ENCODE assay signal across 30 cellular contexts in genomic region chr4:106775636-106776035, GRCh38.
A peak's percentile ranks its signal among the peaks of the same experiment; 100 is the strongest.
DNase-seq lines count a peak whose midpoint lies in the region; ATAC-seq and TF ChIP-seq lines count a peak whose summit lies in the region.
"Had no signal": no experiment of that assay in that cellular context is flagged by ENCODE, and none has a peak within 500 bp of the region (broad histone marks: within the 10 kb centered on the region; RNA-seq: fewer than 3 reads in every experiment).

No MANE protein-coding gene starts in this region.

- no peaks in the 10 kb centered on the region for H4K20me1 ChIP-seq in Loucy (ENCODE audit: insufficient read depth, low read length, poor library complexity, severe bottlenecking)

- H3K27me3 ChIP-seq in Loucy (ENCODE audit: insufficient read depth, low read length, poor library complexity, severe bottlenecking) (no peaks in the 10 kb centered on the region), tibial nerve (no peaks in the 10 kb centered on the region)
- H3K27me3 ChIP-seq: neural progenitor cell, upper lobe of right lung had no signal

- H3K4me3 ChIP-seq in Loucy (ENCODE audit: low read length, poor library complexity, severe bottlenecking) (peak overlapping the region; percentile 59), fibroblast of pulmonary artery (replicated peaks; ENCODE audit: low read depth, low read length) (no peak overlapping the region), tibial nerve (no peak overlapping the region)
- H3K4me3 ChIP-seq: GM12878, GM23248, neural progenitor cell, upper lobe of right lung had no signal

- peak overlapping the region; percentile 67 for H3K4me2 ChIP-seq in Loucy (ENCODE audit: low read depth, low read length, poor library complexity, severe bottlenecking)
- H3K4me2 ChIP-seq: neural progenitor cell had no signal

- no peak overlapping the region for H3K27ac ChIP-seq in tibial nerve
- H3K27ac ChIP-seq: C4-2B, GM23248, neural progenitor cell, upper lobe of right lung had no signal

- H3K9me3 ChIP-seq in Loucy (ENCODE audit: insufficient read depth, low read depth, low read length) (no peaks in the 10 kb centered on the region), tibial nerve (no peaks in the 10 kb centered on the region)
- H3K9me3 ChIP-seq: upper lobe of right lung had no signal

- WGBS in tibial nerve, 2 donors: 13 to 34% methylated on average over 1 of the region's 1 CpG

- no peak for TF ChIP-seq POLR2A in tibial nerve (IDR thresholded peaks at IDR 0.05)

- no peaks in the 10 kb centered on the region for H3F3A ChIP-seq in Loucy (ENCODE audit: low read depth)

- no peaks in the 10 kb centered on the region for H3K79me2 ChIP-seq in Loucy (ENCODE audit: insufficient read depth, low read length)

- no peaks in the 10 kb centered on the region for H3K36me3 ChIP-seq in Loucy (ENCODE audit: insufficient read depth, low read length)
- H3K36me3 ChIP-seq in tibial nerve: no peaks in the 10 kb centered on the region
- H3K36me3 ChIP-seq: neural progenitor cell, upper lobe of right lung had no signal

- peak overlapping the region; percentile 3 for H3K9ac ChIP-seq in Loucy (ENCODE audit: low read depth, low read length, poor library complexity, severe bottlenecking)
- H3K9ac ChIP-seq: GM23248, neural progenitor cell had no signal

- no peaks in the 10 kb centered on the region for H3K9me2 ChIP-seq in Loucy (replicated peaks; ENCODE audit: low read depth, low read length)

- peaks cover 15% of the 10 kb centered on the region for H3K4me1 ChIP-seq in Loucy (ENCODE audit: insufficient read depth, low read length, poor library complexity, severe bottlenecking)
- no peaks in the 10 kb centered on the region for H3K4me1 ChIP-seq in tibial nerve
- H3K4me1 ChIP-seq: neural progenitor cell, upper lobe of right lung had no signal

- TF ChIP-seq EP300 in tibial nerve (IDR thresholded peaks at IDR 0.05): no peak

- H2AFZ ChIP-seq in Loucy (ENCODE audit: low read length): no peak overlapping the region
- H2AFZ ChIP-seq: GM23248, neural progenitor cell had no signal

- TF ChIP-seq CTCF in Loucy (conservative IDR thresholded peaks at IDR 0.05; ENCODE audit: low read length) (no peak), fibroblast of pulmonary artery (IDR thresholded peaks at IDR 0.05; ENCODE audit: low read length, missing control alignments) (no peak), tibial nerve (IDR thresholded peaks at IDR 0.05) (no peak), omental fat pad (IDR thresholded peaks at IDR 0.05) (no peak)

- DNase-seq in COLO829 (ENCODE audit: low spot score) (peak; percentile 50), RPMI7951 (ENCODE audit: low read depth) (peak; percentile 0), fibroblast of pulmonary artery (ENCODE audit: low read depth) (peak; percentile 1), tibial nerve (ENCODE audit: low spot score in 2 of 2) (no peak), omental fat pad (ENCODE audit: low spot score) (no peak), SW 1271 (lab: John Stamatoyannopoulos, UW) (no peak), nucleus accumbens (lab: John Stamatoyannopoulos, UW) (no peak)
- DNase-seq: activated CD4-positive, alpha-beta T cell treated with anti-CD3 and anti-CD28 coated beads, Interleukin-2, amount 10 ng/mL, durations not matched to agents 7 days and 5 days; activated gamma-delta T cell treated with Interleukin-2 at 50 U/mL for 16 hours; activated naive CD8-positive, alpha-beta T cell treated with anti-CD3 and anti-CD28 coated beads, Interleukin-2, amount 50 U/mL, for 24 hours; activated T-cell treated with anti-CD3 and anti-CD28 coated beads, Interleukin-2, amount 50 U/mL, for 4 hours; GM23248; mesenchymal stem cell; NCI-H1048; NCI-H187; NCI-H524 treated with DMSO at 0.1 percent for 48 hours; posterior cingulate gyrus; right cardiac atrium; RPMI8226; stimulated activated CD4-positive, alpha-beta T cell treated with anti-CD3 and anti-CD28 coated beads, Interleukin-4, amount 100 ng/mL, for 24 hours; substantia nigra; T1000; upper lobe of right lung had no signal

- no peak for ATAC-seq in omental fat pad (ENCODE audit: low FRiP score)
- ATAC-seq: activated naive CD8-positive, alpha-beta T cell treated with anti-CD3 and anti-CD28 coated beads, Interleukin-2, amount 50 U/mL, for 24 hours; activated T-cell treated with anti-CD3 and anti-CD28 coated beads, Interleukin-2, amount 50 U/mL, for 4 hours; GM12878; left lobe of liver; right cardiac atrium; SK-N-SH treated with all-trans-retinoic acid at 6 μM for 48 hours; stimulated activated effector memory CD8-positive, alpha-beta T cell treated with anti-CD3 and anti-CD28 coated beads, Interleukin-12 subunit alpha, Interleukin-12 subunit beta, amount 100 ng/mL, for 72 hours; upper lobe of right lung had no signal

Comparison
In these comparisons a context has a peak if more than half of its experiments do, and no peak if none do; other contexts are left out.
1. DNase-seq: peak in COLO829 (single experiment), RPMI7951 (single experiment) and fibroblast of pulmonary artery (single experiment); none in tibial nerve (0 of 2), omental fat pad (single experiment), SW 1271 (0 of 2) and nucleus accumbens (0 of 56).